8 cellular contexts compared by ENCODE assay signal in genomic region chr14:21913759-21914158, GRCh38.
A peak's percentile ranks its signal among the peaks of the same experiment; 100 is the strongest.
DNase-seq lines count a peak whose midpoint lies in the region; ATAC-seq, FAIRE-seq and TF ChIP-seq lines count a peak whose summit lies in the region.

No MANE protein-coding gene starts in this region.

- TF ChIP-seq CTCF in GM10266 (IDR thresholded peaks at IDR 0.05; ENCODE audit: control insufficient read depth, insufficient read depth, low read depth, missing control alignments), result peak; percentile 70

- DNase-seq in GM10266 (ENCODE audit: extremely low spot score) (peak; percentile 21), HS-27A (ENCODE audit: low read depth) (peak; percentile 51), RCC 7860 (ENCODE audit: low spot score) (peak; percentile 45), germinal center (ENCODE audit: low spot score) (peak; percentile 53), pons (ENCODE audit: low spot score) (peak; percentile 85)
- DNase-seq in activated T-cell treated with anti-CD3 and anti-CD28 coated beads, Interleukin-2, amount 50 U/mL, for 48 hours, result peak; percentile 74 to 75

- ATAC-seq in HG03045 (IDR thresholded peaks at IDR 0.05; ENCODE audit: unreplicated experiment) (no peak), GM18870 (IDR thresholded peaks at IDR 0.05; ENCODE audit: unreplicated experiment) (no peak)

- no peak for FAIRE-seq in RCC 7860 (lab: Jason Lieb, UNC)

Comparison
In these comparisons a context has a peak if more than half of its experiments do, and no peak if none do; other contexts are left out.
1. DNase-seq: peak in every context shown above with its lines; median percentile 85 in pons; 74 in activated T-cell treated with anti-CD3 and anti-CD28 coated beads, Interleukin-2, amount 50 U/mL, for 48 hours; 53 in germinal center; 51 in HS-27A; 45 in RCC 7860; 21 in GM10266.